Comparison of ENCODE assay signal across 1 cellular context in genomic region chr1:45544530-45544929, GRCh38.
TF ChIP-seq lines count a peak whose summit lies in the region.

No MANE protein-coding gene starts in this region.

TF ChIP-seq in GM12878, 131 proteins besides CTCF, POLR2A, EP300 and RAD21:
- TF ChIP-seq MLLT1 (IDR thresholded peaks at IDR 0.05): 0 out of 2 replicates have a peak, but pooled peaks have one; percentile 2
- TF ChIP-seq BMI1 (IDR thresholded peaks at IDR 0.05; ENCODE audit: borderline replicate concordance): no peak
- TF ChIP-seq NR2C2 (IDR thresholded peaks at IDR 0.05; ENCODE audit: borderline replicate concordance, control insufficient read depth, insufficient read length, low read depth): no peak
- TF ChIP-seq NR2C1 (IDR thresholded peaks at IDR 0.05): no peak
